In the genomic region with DNA sequence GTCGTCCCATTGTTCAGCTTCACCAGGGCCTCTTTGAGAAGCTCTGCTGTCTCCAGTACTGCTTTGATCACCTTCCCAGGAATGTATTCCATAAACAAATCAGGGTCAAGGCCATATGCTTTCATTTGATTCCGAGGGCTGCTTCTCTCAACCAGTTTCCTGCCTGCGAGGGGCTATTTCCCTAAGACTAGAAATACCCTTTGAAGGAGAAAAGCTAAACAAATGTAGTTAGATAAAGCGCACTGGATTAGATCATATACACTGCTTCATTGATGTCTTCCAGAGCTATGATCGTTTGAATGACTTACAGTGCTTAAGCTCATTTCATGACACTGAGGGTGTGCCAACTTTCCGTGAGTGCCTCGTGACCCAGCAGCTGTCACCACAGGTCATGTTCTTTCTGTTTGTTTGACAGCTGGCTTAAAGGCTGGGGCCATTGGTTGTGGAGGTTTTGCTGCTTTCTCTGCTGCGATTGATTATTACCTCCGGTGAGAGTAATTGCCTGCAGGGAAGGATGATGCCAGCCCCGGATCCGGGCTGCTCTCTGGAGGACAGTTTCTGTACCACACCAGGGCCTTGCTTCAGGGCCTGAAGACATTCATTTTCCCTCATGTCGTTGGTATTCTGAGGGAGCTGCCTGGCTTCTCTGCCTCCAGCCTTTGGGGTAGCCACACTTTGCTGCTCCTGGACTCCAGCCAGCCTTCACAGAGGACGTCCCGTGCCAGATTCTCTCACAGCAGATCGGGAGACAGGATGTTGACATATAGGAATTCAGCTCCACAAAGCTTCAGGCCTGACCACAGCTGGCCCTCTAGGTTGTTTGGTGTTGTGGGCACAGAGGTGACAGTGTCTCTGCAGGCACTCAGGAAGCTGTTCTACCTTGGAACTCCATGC, we compare ENCODE assay signal across 2 cellular contexts.
TF ChIP-seq lines count a peak whose summit lies in the region.

No MANE protein-coding gene starts in this region.

TF ChIP-seq in SK-N-SH, 30 proteins besides CTCF, POLR2A, EP300 and RAD21 (continued from another document):
- TF ChIP-seq, protein P1, sequence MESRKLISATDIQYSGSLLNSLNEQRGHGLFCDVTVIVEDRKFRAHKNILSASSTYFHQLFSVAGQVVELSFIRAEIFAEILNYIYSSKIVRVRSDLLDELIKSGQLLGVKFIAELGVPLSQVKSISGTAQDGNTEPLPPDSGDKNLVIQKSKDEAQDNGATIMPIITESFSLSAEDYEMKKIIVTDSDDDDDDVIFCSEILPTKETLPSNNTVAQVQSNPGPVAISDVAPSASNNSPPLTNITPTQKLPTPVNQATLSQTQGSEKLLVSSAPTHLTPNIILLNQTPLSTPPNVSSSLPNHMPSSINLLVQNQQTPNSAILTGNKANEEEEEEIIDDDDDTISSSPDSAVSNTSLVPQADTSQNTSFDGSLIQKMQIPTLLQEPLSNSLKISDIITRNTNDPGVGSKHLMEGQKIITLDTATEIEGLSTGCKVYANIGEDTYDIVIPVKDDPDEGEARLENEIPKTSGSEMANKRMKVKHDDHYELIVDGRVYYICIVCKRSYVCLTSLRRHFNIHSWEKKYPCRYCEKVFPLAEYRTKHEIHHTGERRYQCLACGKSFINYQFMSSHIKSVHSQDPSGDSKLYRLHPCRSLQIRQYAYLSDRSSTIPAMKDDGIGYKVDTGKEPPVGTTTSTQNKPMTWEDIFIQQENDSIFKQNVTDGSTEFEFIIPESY (IDR thresholded peaks at IDR 0.05; ENCODE audit: borderline replicate concordance, low read depth): no peak

TF ChIP-seq in SK-N-SH treated with all-trans-retinoic acid at 6 μM for 48 hours, 23 proteins besides CTCF, POLR2A, EP300 and RAD21 (continued from another document):
- TF ChIP-seq POU6F1 (CRISPR knock-in tag; IDR thresholded peaks at IDR 0.05; ENCODE audit: borderline replicate concordance, low read depth) (no peak), ARNTL (CRISPR knock-in tag; IDR thresholded peaks at IDR 0.05; ENCODE audit: borderline replicate concordance, low read depth) (no peak), ZC3H10 (CRISPR knock-in tag; IDR thresholded peaks at IDR 0.05) (no peak), BACH2 (CRISPR knock-in tag; IDR thresholded peaks at IDR 0.05; ENCODE audit: borderline replicate concordance) (no peak), ZNF565 (CRISPR knock-in tag; conservative IDR thresholded peaks at IDR 0.05; ENCODE audit: low read depth) (no peak), GLIS3 (CRISPR knock-in tag; IDR thresholded peaks at IDR 0.05) (no peak), CREB5 (CRISPR knock-in tag; IDR thresholded peaks at IDR 0.05; ENCODE audit: low read depth) (no peak), ZNF8 (CRISPR knock-in tag; IDR thresholded peaks at IDR 0.05) (no peak), TCF4 (CRISPR knock-in tag; IDR thresholded peaks at IDR 0.05; ENCODE audit: borderline replicate concordance) (no peak), TSHZ2 (CRISPR knock-in tag; IDR thresholded peaks at IDR 0.05) (no peak)
- TF ChIP-seq, protein P2, sequence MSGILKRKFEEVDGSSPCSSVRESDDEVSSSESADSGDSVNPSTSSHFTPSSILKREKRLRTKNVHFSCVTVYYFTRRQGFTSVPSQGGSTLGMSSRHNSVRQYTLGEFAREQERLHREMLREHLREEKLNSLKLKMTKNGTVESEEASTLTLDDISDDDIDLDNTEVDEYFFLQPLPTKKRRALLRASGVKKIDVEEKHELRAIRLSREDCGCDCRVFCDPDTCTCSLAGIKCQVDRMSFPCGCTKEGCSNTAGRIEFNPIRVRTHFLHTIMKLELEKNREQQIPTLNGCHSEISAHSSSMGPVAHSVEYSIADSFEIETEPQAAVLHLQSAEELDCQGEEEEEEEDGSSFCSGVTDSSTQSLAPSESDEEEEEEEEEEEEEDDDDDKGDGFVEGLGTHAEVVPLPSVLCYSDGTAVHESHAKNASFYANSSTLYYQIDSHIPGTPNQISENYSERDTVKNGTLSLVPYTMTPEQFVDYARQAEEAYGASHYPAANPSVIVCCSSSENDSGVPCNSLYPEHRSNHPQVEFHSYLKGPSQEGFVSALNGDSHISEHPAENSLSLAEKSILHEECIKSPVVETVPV (CRISPR knock-in tag; IDR thresholded peaks at IDR 0.05): no peak
